11 cellular contexts compared by ENCODE assay signal in the genomic region with DNA sequence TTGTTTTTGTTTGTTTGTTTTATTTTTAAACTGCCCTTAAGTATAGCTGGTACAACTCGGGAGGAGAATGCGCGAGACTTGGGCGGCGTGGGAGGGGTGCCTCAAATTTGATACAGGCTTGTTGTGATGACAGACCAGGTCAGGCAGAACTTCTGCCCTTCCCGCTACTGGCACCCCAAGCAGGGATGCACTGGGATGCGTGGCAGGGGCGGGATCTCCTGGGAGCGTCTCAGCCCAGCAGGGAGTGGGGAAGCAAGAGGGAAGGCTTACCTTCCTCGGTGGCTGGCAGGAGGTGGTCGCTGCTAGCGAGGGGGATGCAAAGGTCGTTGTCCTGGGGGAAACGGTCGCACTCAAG. TPM values are rescaled to one million over a fixed set of nuclear protein-coding genes. Genes with fewer than 3 reads are reported as not detected.
DNase-seq lines count a peak whose midpoint lies in the region; ATAC-seq and TF ChIP-seq lines count a peak whose summit lies in the region.
"Had no signal": no experiment of that assay in that cellular context is flagged by ENCODE, and none has a peak within 500 bp of the region (broad histone marks: within the 10 kb centered on the region; RNA-seq: fewer than 3 reads in every experiment).

No MANE protein-coding gene starts in this region.

- H3K27ac Mint-ChIP-seq in stimulated activated effector memory CD8-positive, alpha-beta T cell treated with anti-CD3 and anti-CD28 coated beads, Interleukin-12 subunit alpha, Interleukin-12 subunit beta, amount 100 ng/mL, for 72 hours = no peak overlapping the region

- no peak for TF ChIP-seq RAD21 in SK-N-SH (IDR thresholded peaks at IDR 0.05; ENCODE audit: low read length)

- no peak for TF ChIP-seq EP300 in SK-N-SH (IDR thresholded peaks at IDR 0.05; ENCODE audit: borderline replicate concordance in 1 of 2, low read depth in 1 of 2, low read length in 1 of 2)

- peaks cover 27% of the 10 kb centered on the region for H3K4me1 Mint-ChIP-seq in stimulated activated effector memory CD8-positive, alpha-beta T cell treated with anti-CD3 and anti-CD28 coated beads, Interleukin-12 subunit alpha, Interleukin-12 subunit beta, amount 100 ng/mL, for 72 hours

- no peak for TF ChIP-seq CTCF in SK-N-SH (IDR thresholded peaks at IDR 0.05)

- POLR2A ChIA-PET in SK-N-SH (lab: Yijun Ruan, JAX) = no interaction called here

- CTCF ChIA-PET in SK-N-SH (lab: Yijun Ruan, JAX) = no interaction called here

- H3K36me3 Mint-ChIP-seq in stimulated activated effector memory CD8-positive, alpha-beta T cell treated with anti-CD3 and anti-CD28 coated beads, Interleukin-12 subunit alpha, Interleukin-12 subunit beta, amount 100 ng/mL, for 72 hours = no peaks in the 10 kb centered on the region

- DNase-seq in SK-N-SH (peak; percentile 20), adipocyte (ENCODE audit: low read depth) (no peak), islet precursor cell (peak; percentile 57)
- DNase-seq in stimulated activated effector memory CD8-positive, alpha-beta T cell treated with anti-CD3 and anti-CD28 coated beads, Interleukin-12 subunit alpha, Interleukin-12 subunit beta, amount 100 ng/mL, for 72 hours (ENCODE audit: low spot score in 2 of 2) = no peak
- DNase-seq: GOT3; stimulated activated naive CD4-positive, alpha-beta T cell treated with Interleukin-2 at 50 U/mL for 16 hours had no signal

- 28% methylated on average over 15 of the region's 15 CpGs for WGBS in SK-N-SH (ENCODE audit: low lambda C conversion rate)

- H3K4me1 ChIP-seq in SK-N-SH (ENCODE audit: control insufficient read depth in 1 of 2, insufficient read depth in 2 of 2, low read depth in 1 of 2, low read length in 1 of 2) (peaks cover 4 to 13% of the 10 kb centered on the region in 2 experiments; a peak in 1 of 4 replicates), adipocyte (ENCODE audit: control insufficient read depth, insufficient read depth, low read length) (peaks cover 25% of the 10 kb centered on the region)

- no peaks in the 10 kb centered on the region for H3K9me2 ChIP-seq in SK-N-SH

- H3K27me3 ChIP-seq in SK-N-SH (ENCODE audit: insufficient read depth) (peaks cover 63% of the 10 kb centered on the region), adipocyte (replicated peaks; ENCODE audit: control insufficient read depth, insufficient read depth, low read length) (peaks cover 30% of the 10 kb centered on the region)

- no peaks in the 10 kb centered on the region for H3K9me3 ChIP-seq in SK-N-SH
- H3K9me3 ChIP-seq in adipocyte (ENCODE audit: control insufficient read depth, low read length) = no peaks in the 10 kb centered on the region

- H3K9ac ChIP-seq in SK-N-SH (no peak overlapping the region), adipocyte (ENCODE audit: low read length) (peak overlapping the region; percentile 55)

- H3K79me2 ChIP-seq in SK-N-SH (ENCODE audit: insufficient read depth) = no peaks in the 10 kb centered on the region

- H3K4me3 ChIP-seq in SK-N-SH (ENCODE audit: low read depth in 2 of 2, low read length in 1 of 2) (no peak overlapping the region), adipocyte (ENCODE audit: low read length) (peak overlapping the region; percentile 75)

- no peak for ATAC-seq in SK-N-SH treated with all-trans-retinoic acid at 6 μM for 48 hours
- ATAC-seq in stimulated activated effector memory CD8-positive, alpha-beta T cell treated with anti-CD3 and anti-CD28 coated beads, Interleukin-12 subunit alpha, Interleukin-12 subunit beta, amount 100 ng/mL, for 72 hours = no peak
- no peak for ATAC-seq in HG03521 (IDR thresholded peaks at IDR 0.05; ENCODE audit: unreplicated experiment)
- ATAC-seq in GM21737 (IDR thresholded peaks at IDR 0.05; ENCODE audit: unreplicated experiment) = no peak
- no peak for ATAC-seq in GM19397 (IDR thresholded peaks at IDR 0.05; ENCODE audit: unreplicated experiment)

- H4K20me1 ChIP-seq in SK-N-SH (ENCODE audit: insufficient read depth) = no peaks in the 10 kb centered on the region

- 0 out of 2 replicates have a peak overlapping the region, but pooled peaks have one; percentile 63 for H3K4me2 ChIP-seq in SK-N-SH

- no peak overlapping the region for H3K27ac ChIP-seq in SK-N-SH (ENCODE audit: low read depth in 2 of 2, low read length in 1 of 2)
- H3K27ac ChIP-seq: 22Rv1 had no signal

- H2AFZ ChIP-seq in SK-N-SH (ENCODE audit: low read depth) = no peak overlapping the region

- no peaks in the 10 kb centered on the region for H3K36me3 ChIP-seq in SK-N-SH (replicated peaks in 1 of 2; ENCODE audit: control insufficient read depth in 1 of 2, insufficient read depth in 2 of 2, low read length in 1 of 2)
- no peaks in the 10 kb centered on the region for H3K36me3 ChIP-seq in adipocyte (ENCODE audit: control insufficient read depth, insufficient read depth, low read length, severe bottlenecking)

- H3F3A ChIP-seq in SK-N-SH (replicated peaks; ENCODE audit: insufficient read depth) = no peaks in the 10 kb centered on the region

- no peaks in the 10 kb centered on the region for H3K9me3 Mint-ChIP-seq in stimulated activated effector memory CD8-positive, alpha-beta T cell treated with anti-CD3 and anti-CD28 coated beads, Interleukin-12 subunit alpha, Interleukin-12 subunit beta, amount 100 ng/mL, for 72 hours

- peak overlapping the region; percentile 44 for H3K4me3 Mint-ChIP-seq in stimulated activated effector memory CD8-positive, alpha-beta T cell treated with anti-CD3 and anti-CD28 coated beads, Interleukin-12 subunit alpha, Interleukin-12 subunit beta, amount 100 ng/mL, for 72 hours

TF ChIP-seq in SK-N-SH, 30 proteins besides CTCF, POLR2A, EP300 and RAD21 (continues in another document):
- TF ChIP-seq, protein P1, sequence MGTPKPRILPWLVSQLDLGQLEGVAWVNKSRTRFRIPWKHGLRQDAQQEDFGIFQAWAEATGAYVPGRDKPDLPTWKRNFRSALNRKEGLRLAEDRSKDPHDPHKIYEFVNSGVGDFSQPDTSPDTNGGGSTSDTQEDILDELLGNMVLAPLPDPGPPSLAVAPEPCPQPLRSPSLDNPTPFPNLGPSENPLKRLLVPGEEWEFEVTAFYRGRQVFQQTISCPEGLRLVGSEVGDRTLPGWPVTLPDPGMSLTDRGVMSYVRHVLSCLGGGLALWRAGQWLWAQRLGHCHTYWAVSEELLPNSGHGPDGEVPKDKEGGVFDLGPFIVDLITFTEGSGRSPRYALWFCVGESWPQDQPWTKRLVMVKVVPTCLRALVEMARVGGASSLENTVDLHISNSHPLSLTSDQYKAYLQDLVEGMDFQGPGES (IDR thresholded peaks at IDR 0.05; ENCODE audit: low read depth, low read length) = no peak
- no peak for TF ChIP-seq JUND (IDR thresholded peaks at IDR 0.05)

TF ChIP-seq in SK-N-SH treated with all-trans-retinoic acid at 6 μM for 48 hours, 23 proteins besides CTCF, POLR2A, EP300 and RAD21:
- TF ChIP-seq ESRRG (CRISPR knock-in tag; IDR thresholded peaks at IDR 0.05) = no peak
- no peak for TF ChIP-seq ISL1 (CRISPR knock-in tag; IDR thresholded peaks at IDR 0.05)
TF ChIP-seq in SK-N-SH treated with all-trans-retinoic acid at 6 μM for 48 hours: peak in this region for 0.

RNA-seq across cellular contexts. Expression of a gene that starts 0.8 kb away (rescaled TPM):
- polyA plus RNA-seq in SK-N-SH (2012; rRNA removed) = not detected in 2 replicates
- not detected in 2 replicates for polyA plus RNA-seq in SK-N-SH (2012; cell fraction: cytosol; rRNA removed)
- polyA plus RNA-seq in SK-N-SH (2012; cell fraction: nucleus; rRNA removed) = not detected in 2 replicates

RNA-seq across cellular contexts. Expression of a gene that starts 28.2 kb away (rescaled TPM):
- 0.06 and 0.10 TPM in 2 replicates for polyA plus RNA-seq in SK-N-SH (2012; rRNA removed)
- polyA plus RNA-seq in SK-N-SH (2012; cell fraction: cytosol; rRNA removed) = 0.12 and 0.18 TPM in 2 replicates
- 0.09 and 0.32 TPM in 2 replicates for polyA plus RNA-seq in SK-N-SH (2012; cell fraction: nucleus; rRNA removed)

Comparison
In these comparisons a context has a peak if more than half of its experiments do, and no peak if none do; other contexts are left out.
1. DNase-seq: peak in SK-N-SH (single experiment) and islet precursor cell (single experiment); none in adipocyte (single experiment) and stimulated activated effector memory CD8-positive, alpha-beta T cell treated with anti-CD3 and anti-CD28 coated beads, Interleukin-12 subunit alpha, Interleukin-12 subunit beta, amount 100 ng/mL, for 72 hours (0 of 2).